8 cellular contexts compared by ENCODE assay signal in genomic region chr2:101150306-101151140, GRCh38. TPM values are rescaled to one million over a fixed set of nuclear protein-coding genes. Genes with fewer than 3 reads are reported as not detected.
DNase-seq lines count a peak whose midpoint lies in the region; ATAC-seq and TF ChIP-seq lines count a peak whose summit lies in the region.

No MANE protein-coding gene starts in this region.

- peak overlapping the region; percentile 65 for H3K4me3 ChIP-seq in AG09309 (ENCODE audit: control insufficient read depth, low read depth, low read length)
- H3K4me3 ChIP-seq in Loucy (ENCODE audit: low read length, poor library complexity, severe bottlenecking), result peak overlapping the region; percentile 66
- H3K4me3 ChIP-seq in cardiac muscle cell, result peak overlapping the region; percentile 74

- H3K4me1 ChIP-seq in Loucy (ENCODE audit: insufficient read depth, low read length, poor library complexity, severe bottlenecking) (peaks cover 13% of the 10 kb centered on the region), cardiac muscle cell (ENCODE audit: low read depth) (peaks cover 38% of the 10 kb centered on the region)

- H3K36me3 ChIP-seq in Loucy (ENCODE audit: insufficient read depth, low read length), result no peaks in the 10 kb centered on the region
- no peaks in the 10 kb centered on the region for H3K36me3 ChIP-seq in cardiac muscle cell

- TF ChIP-seq CTCF in AG09309 (IDR thresholded peaks at IDR 0.05; ENCODE audit: control insufficient read depth, insufficient read depth, low read depth, low read length, missing control alignments) (no peak), Loucy (conservative IDR thresholded peaks at IDR 0.05; ENCODE audit: low read length) (no peak), cardiac muscle cell (IDR thresholded peaks at IDR 0.05; ENCODE audit: low read depth, low read length) (no peak)

- no peak overlapping the region for H3K27ac Mint-ChIP-seq in activated T-helper 17 cell treated with anti-CD3 and anti-CD28 coated beads, Interleukin-2, amount 50 U/mL, for 72 hours

- no peaks in the 10 kb centered on the region for H3K9me2 ChIP-seq in Loucy (replicated peaks; ENCODE audit: low read depth, low read length)

- ATAC-seq in GM19043 (IDR thresholded peaks at IDR 0.05; ENCODE audit: low read depth, unreplicated experiment) (peak; percentile 24), GM21515 (IDR thresholded peaks at IDR 0.05; ENCODE audit: unreplicated experiment) (no peak)
- ATAC-seq in activated T-helper 17 cell treated with anti-CD3 and anti-CD28 coated beads, Interleukin-2, amount 50 U/mL, for 72 hours (replicated peaks), result peak; percentile 18

- H2AFZ ChIP-seq in Loucy (ENCODE audit: low read length), result no peak overlapping the region

- H3K4me1 Mint-ChIP-seq in activated T-helper 17 cell treated with anti-CD3 and anti-CD28 coated beads, Interleukin-2, amount 50 U/mL, for 72 hours, result peaks cover 16% of the 10 kb centered on the region

- H4K20me1 ChIP-seq in Loucy (ENCODE audit: insufficient read depth, low read length, poor library complexity, severe bottlenecking), result no peaks in the 10 kb centered on the region

- no peak overlapping the region for H3K27ac ChIP-seq in cardiac muscle cell

- H3K27me3 ChIP-seq in Loucy (ENCODE audit: insufficient read depth, low read length, poor library complexity, severe bottlenecking), result peaks cover 35% of the 10 kb centered on the region
- H3K27me3 ChIP-seq in cardiac muscle cell, result no peaks in the 10 kb centered on the region

- no peak overlapping the region for H3K9ac ChIP-seq in Loucy (ENCODE audit: low read depth, low read length, poor library complexity, severe bottlenecking)

- intact Hi-C loops in posterior vena cava (cut with DNase I), result loop anchor here (5.0 to 10.0 kb wide), 4 partner anchors 113 to 146 kb away; partner anchors contain the start of gene RPL31 (in 1 of the 2)

- H3K4me3 Mint-ChIP-seq in activated T-helper 17 cell treated with anti-CD3 and anti-CD28 coated beads, Interleukin-2, amount 50 U/mL, for 72 hours, result peak overlapping the region; percentile 48

- DNase-seq in AG09309 (ENCODE audit: low read depth), result no peak
- peak; percentile 13 to 56 for DNase-seq in cardiac muscle cell (ENCODE audit: low read depth in 1 of 2, low spot score in 1 of 2)
- peak; percentile 84 for DNase-seq in posterior vena cava (ENCODE audit: low spot score)
- no peak for DNase-seq in NCI-H1436 treated with DMSO at 0.1 percent for 48 hours (lab: John Stamatoyannopoulos, UW)

- H3F3A ChIP-seq in Loucy (ENCODE audit: low read depth), result no peaks in the 10 kb centered on the region

- H3K9me3 ChIP-seq in Loucy (ENCODE audit: insufficient read depth, low read depth, low read length) (no peaks in the 10 kb centered on the region), cardiac muscle cell (ENCODE audit: low read depth) (no peaks in the 10 kb centered on the region)

- no peaks in the 10 kb centered on the region for H3K9me3 Mint-ChIP-seq in activated T-helper 17 cell treated with anti-CD3 and anti-CD28 coated beads, Interleukin-2, amount 50 U/mL, for 72 hours

- peak overlapping the region; percentile 49 for H3K4me2 ChIP-seq in Loucy (ENCODE audit: low read depth, low read length, poor library complexity, severe bottlenecking)

- H3K36me3 Mint-ChIP-seq in activated T-helper 17 cell treated with anti-CD3 and anti-CD28 coated beads, Interleukin-2, amount 50 U/mL, for 72 hours (ENCODE audit: low read depth), result no peaks in the 10 kb centered on the region

- peaks cover 12% of the 10 kb centered on the region for H3K27me3 Mint-ChIP-seq in activated T-helper 17 cell treated with anti-CD3 and anti-CD28 coated beads, Interleukin-2, amount 50 U/mL, for 72 hours

- no peaks in the 10 kb centered on the region for H3K79me2 ChIP-seq in Loucy (ENCODE audit: insufficient read depth, low read length)

RNA-seq across cellular contexts. Expression of gene TBC1D8, which starts 0.7 kb away (rescaled TPM):
- under 1 TPM; 0.45 to 0.95 TPM for total RNA-seq in activated T-helper 17 cell treated with anti-CD3 and anti-CD28 coated beads, Interleukin-2, amount 50 U/mL, for 72 hours
- 19.9 and 23.2 TPM in 2 replicates for total RNA-seq in cardiac muscle cell
- 15.2 and 25.6 TPM in 2 replicates for polyA plus RNA-seq in cardiac muscle cell
- total RNA-seq in posterior vena cava, result 10 to 100 TPM; 13.5 to 13.9 TPM

Comparison
In these comparisons a context has a peak if more than half of its experiments do, and no peak if none do; other contexts are left out.
1. DNase-seq: peak in cardiac muscle cell (2 of 2) and posterior vena cava (single experiment); none in AG09309 (single experiment) and NCI-H1436 treated with DMSO at 0.1 percent for 48 hours (single experiment).
2. RNA of gene TBC1D8, which starts 0.7 kb away (total RNA-seq): 19.9 to 23.2 TPM in cardiac muscle cell and 13.5 to 13.9 TPM in posterior vena cava; 0.45 to 0.95 TPM in activated T-helper 17 cell treated with anti-CD3 and anti-CD28 coated beads, Interleukin-2, amount 50 U/mL, for 72 hours; every median in the first group is over 4 times any median in the second.
3. Peak in every context shown above with its lines, with median percentiles within 50 percentile points of each other: H3K4me3 ChIP-seq.